ENCODE assay signal across 27 cellular contexts in the genomic region with DNA sequence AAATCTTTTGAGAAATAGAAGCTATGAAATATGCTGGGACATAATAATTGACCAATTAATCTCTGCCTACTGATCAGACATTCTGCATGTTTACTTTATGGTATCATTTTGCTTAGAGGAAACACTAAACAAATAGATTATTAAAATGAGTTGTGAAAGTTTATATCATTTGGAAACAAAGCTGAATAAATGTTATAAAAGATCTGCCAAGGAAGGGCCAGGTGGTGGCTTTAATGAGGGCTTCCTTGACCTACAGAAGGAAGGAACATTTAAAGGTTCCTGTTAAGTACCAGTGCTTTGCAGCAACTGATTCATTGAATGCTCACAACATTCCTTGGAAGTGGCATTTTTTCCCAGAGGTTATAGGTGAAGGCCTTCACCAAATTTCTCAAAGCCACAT.
DNase-seq lines count a peak whose midpoint lies in the region; ATAC-seq and TF ChIP-seq lines count a peak whose summit lies in the region.
"Had no signal": no experiment of that assay in that cellular context is flagged by ENCODE, and none has a peak within 500 bp of the region (broad histone marks: within the 10 kb centered on the region; RNA-seq: fewer than 3 reads in every experiment).

No MANE protein-coding gene starts in this region.

- ATAC-seq in GM19035 (IDR thresholded peaks at IDR 0.05; ENCODE audit: unreplicated experiment), result no peak
- ATAC-seq: A549; CD8-positive, alpha-beta T cell had no signal

- TF ChIP-seq CTCF in LNCaP clone FGC (IDR thresholded peaks at IDR 0.05; ENCODE audit: control insufficient read depth, extremely low read depth, insufficient read depth), result no peak

- no peak overlapping the region for H3K4me3 ChIP-seq in LNCaP clone FGC (ENCODE audit: low read depth, low read length)
- H3K4me3 ChIP-seq: A549; BLaER1; BLaER1 treated with 17β-estradiol and CSF1 and Interleukin-3, amounts not matched to agents 10 nM and 100 nM had no signal

- DNase-seq in LNCaP clone FGC (ENCODE audit: low read depth), result peak; percentile 90
- DNase-seq in renal cortical epithelial cell (ENCODE audit: low read depth), result peak; percentile 57
- no peak for DNase-seq in glomerular visceral epithelial cell (ENCODE audit: extremely low spot score)
- DNase-seq: 8988T; ACHN; AML-193; BE2C; C1 segment of cervical spinal cord; Caco-2; Calu3; CD4-positive, alpha-beta memory T cell; CD4-positive, alpha-beta T cell; CD4-positive, CD25-positive, alpha-beta regulatory T cell; CD8-positive, alpha-beta memory T cell; CD8-positive, alpha-beta T cell; COR-L47; DMS 273 treated with DMSO at 0.1 percent for 48 hours; DMS153; DMS53; DMS79; DMS79 treated with DMSO at 0.1 percent for 48 hours; DND-41; EL had no signal
